In genomic region chr1:24179251-24179895, GRCh38 we compare ENCODE assay signal across 22 cellular contexts. TPM values are rescaled to one million over a fixed set of nuclear protein-coding genes. Genes with fewer than 3 reads are reported as not detected.
"Had no signal": no experiment of that assay in that cellular context is flagged by ENCODE, and none has a peak within 500 bp of the region (broad histone marks: within the 10 kb centered on the region; RNA-seq: fewer than 3 reads in every experiment).

No MANE protein-coding gene starts in this region.

- H3K4me3 Mint-ChIP-seq: effector memory CD8-positive, alpha-beta T cell; natural killer cell treated with Interleukin-12 subunit alpha and Interleukin-12 subunit beta and Interleukin-15 and Interleukin-18, amount 100 ng/mL, for 72 hours; stimulated activated naive CD8-positive, alpha-beta T cell treated with anti-CD3 and anti-CD28 coated beads, Interleukin-15, amount 100 ng/mL, for 72 hours; T-helper 2 cell treated with Interferon-gamma antibody and Interleukin-4, amounts not matched to agents 5 μg/mL and 100 μg/mL, for 36 hours; WTC11 had no signal

- H3K9me3 ChIP-seq: adrenal gland, lower lobe of right lung, right atrium auricular region had no signal

- H3K36me3 ChIP-seq: adrenal gland, lower lobe of right lung, right atrium auricular region had no signal

- DNase-seq: activated CD4-positive, alpha-beta T cell treated with anti-CD3 and anti-CD28 coated beads, Interleukin-2, amount 50 U/mL, for 1 hour; activated CD8-positive, alpha-beta memory T cell treated with anti-CD3 and anti-CD28 coated beads, Interleukin-2, amount 50 U/mL, for 48 hours; activated gamma-delta T cell; activated T-cell treated with anti-CD3 and anti-CD28 coated beads, Interleukin-2, amount 50 U/mL, for 48 hours; adrenal gland; dermis blood vessel endothelial cell; effector memory CD8-positive, alpha-beta T cell; foreskin fibroblast; lower lobe of right lung; posterior cingulate gyrus; stimulated activated CD4-positive, alpha-beta T cell treated with anti-CD3 and anti-CD28 coated beads, Interleukin-2, amount 100 ng/mL, for 24 hours; stimulated activated naive CD8-positive, alpha-beta T cell treated with anti-CD3 and anti-CD28 coated beads, Interleukin-15, amount 100 ng/mL, for 72 hours; trophoblast cell had no signal

- H3K27me3 Mint-ChIP-seq: effector memory CD8-positive, alpha-beta T cell; stimulated activated naive CD8-positive, alpha-beta T cell treated with anti-CD3 and anti-CD28 coated beads, Interleukin-15, amount 100 ng/mL, for 72 hours had no signal

- H3K27me3 ChIP-seq: adrenal gland, right atrium auricular region had no signal

- H3K9me3 Mint-ChIP-seq: activated naive CD4-positive, alpha-beta T cell treated with anti-CD3 and anti-CD28 coated beads, Interleukin-2, amount 50 U/mL, for 72 hours; effector memory CD8-positive, alpha-beta T cell; natural killer cell treated with Interleukin-12 subunit alpha and Interleukin-12 subunit beta and Interleukin-15 and Interleukin-18, amount 100 ng/mL, for 72 hours; stimulated activated naive CD8-positive, alpha-beta T cell treated with anti-CD3 and anti-CD28 coated beads, Interleukin-15, amount 100 ng/mL, for 72 hours; T-helper 2 cell treated with Interferon-gamma antibody and Interleukin-4, amounts not matched to agents 5 μg/mL and 100 μg/mL, for 36 hours; WTC11 had no signal

- H3K36me3 Mint-ChIP-seq: activated naive CD4-positive, alpha-beta T cell treated with anti-CD3 and anti-CD28 coated beads, Interleukin-2, amount 50 U/mL, for 72 hours; natural killer cell treated with Interleukin-12 subunit alpha and Interleukin-12 subunit beta and Interleukin-15 and Interleukin-18, amount 100 ng/mL, for 72 hours had no signal

- H3K27ac Mint-ChIP-seq: activated naive CD4-positive, alpha-beta T cell treated with anti-CD3 and anti-CD28 coated beads, Interleukin-2, amount 50 U/mL, for 72 hours; effector memory CD8-positive, alpha-beta T cell; natural killer cell treated with Interleukin-12 subunit alpha and Interleukin-12 subunit beta and Interleukin-15 and Interleukin-18, amount 100 ng/mL, for 72 hours; stimulated activated naive CD8-positive, alpha-beta T cell treated with anti-CD3 and anti-CD28 coated beads, Interleukin-15, amount 100 ng/mL, for 72 hours; T-helper 2 cell treated with Interferon-gamma antibody and Interleukin-4, amounts not matched to agents 5 μg/mL and 100 μg/mL, for 36 hours; WTC11 had no signal

- ATAC-seq: activated naive CD4-positive, alpha-beta T cell treated with anti-CD3 and anti-CD28 coated beads, Interleukin-2, amount 50 U/mL, for 72 hours; effector memory CD8-positive, alpha-beta T cell; lower lobe of right lung; stimulated activated naive CD8-positive, alpha-beta T cell treated with anti-CD3 and anti-CD28 coated beads, Interleukin-15, amount 100 ng/mL, for 72 hours; WTC11 had no signal

- FAIRE-seq: astrocyte, bronchial epithelial cell had no signal

- H3K27ac ChIP-seq: adrenal gland, lower lobe of right lung, right atrium auricular region had no signal

- H3K4me1 ChIP-seq: adrenal gland, right atrium auricular region had no signal

- H3K4me3 ChIP-seq: adrenal gland, lower lobe of right lung, right atrium auricular region had no signal

RNA-seq across cellular contexts. Expression of gene IL22RA1, which starts 36.4 kb away (rescaled TPM):
- total RNA-seq: activated naive CD4-positive, alpha-beta T cell treated with anti-CD3 and anti-CD28 coated beads, Interleukin-2, amount 50 U/mL, for 72 hours; astrocyte; dermis blood vessel endothelial cell; glomerular endothelial cell; natural killer cell treated with Interleukin-12 subunit alpha and Interleukin-12 subunit beta and Interleukin-15 and Interleukin-18, amount 100 ng/mL, for 72 hours; temporal lobe had no signal
